Comparison of ENCODE assay signal across 1 cellular context in the genomic region with DNA sequence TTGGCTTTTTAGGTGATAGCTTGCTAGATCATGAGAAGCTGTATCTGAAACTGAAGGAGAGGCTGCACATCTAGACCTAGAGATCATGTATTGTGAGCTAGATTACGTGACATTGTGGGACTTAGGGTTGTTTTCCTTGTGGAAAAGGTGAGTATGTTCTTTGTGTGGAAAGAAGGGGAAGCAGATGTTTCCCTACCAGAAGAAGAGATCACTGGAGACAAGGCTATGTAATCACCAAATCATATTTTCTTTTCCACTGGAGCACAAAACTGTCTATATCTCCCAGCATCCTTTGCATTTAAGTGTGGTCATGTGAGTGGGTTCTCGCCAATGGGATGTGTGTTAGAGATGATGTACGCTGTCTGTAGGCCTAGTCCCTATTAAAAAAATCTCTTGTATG.
TF ChIP-seq lines count a peak whose summit lies in the region.

No MANE protein-coding gene starts in this region.

TF ChIP-seq in HepG2, 621 proteins besides CTCF, POLR2A, EP300 and RAD21 (continued from another document):
- TF ChIP-seq ZBTB34 (CRISPR knock-in tag; IDR thresholded peaks at IDR 0.05) (no peak), DPF2 (CRISPR knock-in tag; IDR thresholded peaks at IDR 0.05; ENCODE audit: borderline replicate concordance, low read depth) (no peak), KLF15 (CRISPR knock-in tag; IDR thresholded peaks at IDR 0.05; ENCODE audit: borderline replicate concordance) (no peak), TERF1 (CRISPR knock-in tag; IDR thresholded peaks at IDR 0.05) (no peak), ZFAT (CRISPR knock-in tag; conservative IDR thresholded peaks at IDR 0.05) (no peak), MTERF4 (CRISPR knock-in tag; IDR thresholded peaks at IDR 0.05) (no peak)
- TF ChIP-seq, protein P1, sequence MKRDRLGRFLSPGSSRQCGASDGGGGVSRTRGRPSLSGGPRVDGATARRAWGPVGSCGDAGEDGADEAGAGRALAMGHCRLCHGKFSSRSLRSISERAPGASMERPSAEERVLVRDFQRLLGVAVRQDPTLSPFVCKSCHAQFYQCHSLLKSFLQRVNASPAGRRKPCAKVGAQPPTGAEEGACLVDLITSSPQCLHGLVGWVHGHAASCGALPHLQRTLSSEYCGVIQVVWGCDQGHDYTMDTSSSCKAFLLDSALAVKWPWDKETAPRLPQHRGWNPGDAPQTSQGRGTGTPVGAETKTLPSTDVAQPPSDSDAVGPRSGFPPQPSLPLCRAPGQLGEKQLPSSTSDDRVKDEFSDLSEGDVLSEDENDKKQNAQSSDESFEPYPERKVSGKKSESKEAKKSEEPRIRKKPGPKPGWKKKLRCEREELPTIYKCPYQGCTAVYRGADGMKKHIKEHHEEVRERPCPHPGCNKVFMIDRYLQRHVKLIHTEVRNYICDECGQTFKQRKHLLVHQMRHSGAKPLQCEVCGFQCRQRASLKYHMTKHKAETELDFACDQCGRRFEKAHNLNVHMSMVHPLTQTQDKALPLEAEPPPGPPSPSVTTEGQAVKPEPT (CRISPR knock-in tag; IDR thresholded peaks at IDR 0.05; ENCODE audit: low read depth), result no peak
TF ChIP-seq in HepG2: peak in this region for 0.
